Comparison of ENCODE assay signal across 8 cellular contexts in the genomic region with DNA sequence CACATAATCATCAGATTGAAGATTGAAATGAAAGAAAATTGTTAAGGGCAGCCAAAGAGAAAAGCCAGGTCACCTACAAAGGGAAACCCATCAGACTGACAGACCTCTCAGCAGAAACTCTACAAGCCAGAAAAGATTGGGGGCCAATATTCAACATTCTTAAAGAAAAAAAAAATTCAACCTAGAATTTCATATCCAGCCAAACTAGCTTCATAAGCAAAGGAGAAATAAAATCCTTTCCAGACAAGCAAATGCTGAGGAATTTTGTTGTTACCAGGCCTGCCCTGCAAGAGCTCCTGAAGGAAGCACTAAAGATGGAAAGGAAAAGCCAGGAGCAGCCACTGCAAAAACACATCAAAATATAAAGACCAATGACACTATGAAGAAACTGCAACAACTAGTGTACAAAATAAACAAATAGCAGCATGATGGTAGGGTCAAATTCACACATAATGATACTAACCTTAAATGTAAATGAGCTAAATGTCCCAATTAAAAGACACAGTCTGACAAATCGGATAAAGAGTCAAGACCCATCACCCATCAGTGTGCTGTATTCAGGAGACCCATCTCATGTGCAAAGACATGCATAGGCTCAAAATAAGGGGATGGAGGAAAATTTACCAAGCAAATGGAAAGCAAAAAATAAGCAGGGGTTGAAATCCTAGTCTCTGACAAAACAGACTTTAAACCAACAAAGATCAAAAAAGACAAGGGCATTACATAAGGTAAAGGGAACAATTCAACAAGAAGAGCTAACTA. TPM values are rescaled to one million over a fixed set of nuclear protein-coding genes. Genes with fewer than 3 reads are reported as not detected.
"Had no signal": no experiment of that assay in that cellular context is flagged by ENCODE, and none has a peak within 500 bp of the region (broad histone marks: within the 10 kb centered on the region; RNA-seq: fewer than 3 reads in every experiment).

No MANE protein-coding gene starts in this region.

RNA-seq across cellular contexts. Expression of gene HNMT, which starts 29.6 kb away (rescaled TPM):
- total RNA-seq: activated naive CD4-positive, alpha-beta T cell treated with anti-CD3 and anti-CD28 coated beads for 36 hours; activated naive CD4-positive, alpha-beta T cell treated with anti-CD3 and anti-CD28 coated beads, Interleukin-2, amount 50 U/mL, for 72 hours; activated naive CD8-positive, alpha-beta T cell treated with anti-CD3 and anti-CD28 coated beads for 36 hours; activated T-cell treated with anti-CD3 and anti-CD28 coated beads, Interleukin-2, amount 50 U/mL, for 4 hours; activated T-cell treated with anti-CD3 and anti-CD28 coated beads, Interleukin-2, amount 50 U/mL, for 72 hours; activated T-helper 1 cell treated with anti-CD3 and anti-CD28 coated beads, Interleukin-12 subunit alpha, Interleukin-12 subunit beta, Interleukin-2, Interleukin-4 antibody, amounts not matched to agents 30 ng/mL and 10 ng/mL and 1 ng/mL, durations not matched to agents 14 hours and 24 hours and 36 hours; activated T-helper 17 cell treated with anti-CD3 and anti-CD28 coated beads, Interleukin-2, amount 50 U/mL, for 72 hours; activated T-helper 2 cell treated with anti-CD3 and anti-CD28 coated beads, Interferon-gamma antibody, Interleukin-2, Interleukin-4, amounts not matched to agents 10 μg/mL and 5 μg/mL and 100 μg/mL, durations not matched to agents 14 hours and 24 hours and 36 hours had no signal
